ENCODE assay signal across 8 cellular contexts in the genomic region with DNA sequence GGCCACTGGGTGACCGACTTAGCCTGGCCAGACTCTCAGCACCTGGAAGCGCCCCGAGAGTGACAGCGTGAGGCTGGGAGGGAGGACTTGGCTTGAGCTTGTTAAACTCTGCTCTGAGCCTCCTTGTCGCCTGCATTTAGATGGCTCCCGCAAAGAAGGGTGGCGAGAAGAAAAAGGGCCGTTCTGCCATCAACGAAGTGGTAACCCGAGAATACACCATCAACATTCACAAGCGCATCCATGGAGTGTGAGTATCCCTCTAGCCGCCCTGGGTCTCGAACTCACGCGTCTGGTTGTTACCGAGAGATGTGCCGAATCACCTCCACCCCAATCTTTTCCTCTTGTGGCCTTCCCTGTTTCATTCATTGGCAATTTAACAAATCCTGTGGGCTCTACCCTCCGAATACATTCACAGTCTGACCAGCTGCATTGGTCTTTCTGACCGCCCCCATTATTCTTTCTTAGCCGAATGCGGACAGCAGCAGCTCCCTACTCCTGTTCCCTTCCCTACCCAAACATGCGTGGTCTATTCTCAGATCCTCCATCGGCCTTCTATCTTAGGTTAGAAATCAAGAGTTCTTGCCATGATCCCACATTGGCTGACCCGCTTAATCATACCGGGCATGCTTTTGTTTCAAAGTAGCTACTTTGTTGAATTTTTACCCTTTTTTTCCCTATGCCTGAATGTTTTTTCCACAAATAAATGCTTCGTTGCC. TPM values are rescaled to one million over a fixed set of nuclear protein-coding genes. Genes with fewer than 3 reads are reported as not detected.
DNase-seq lines count a peak whose midpoint lies in the region; ATAC-seq, FAIRE-seq and TF ChIP-seq lines count a peak whose summit lies in the region.

No MANE protein-coding gene starts in this region.

- no peak for FAIRE-seq in H54 (lab: Jason Lieb, UNC)

- peaks cover 15 to 45% (median 37%) of the 10 kb centered on the region in 4 donors for H3K4me1 ChIP-seq in esophagus muscularis mucosa

- DNase-seq in activated naive CD4-positive, alpha-beta T cell treated with anti-CD3 and anti-CD28 coated beads, Interleukin-2, amount 10 ng/mL, durations not matched to agents 7 days and 5 days: no peak
- no peak for DNase-seq in activated naive CD4-positive, alpha-beta T cell treated with anti-CD3 and anti-CD28 coated beads, Interleukin-2, amount 50 U/mL, for 16 hours
- no peak for DNase-seq in esophagus muscularis mucosa (ENCODE audit: extremely low spot score)
- DNase-seq in osteocyte (ENCODE audit: extremely low spot score, unreplicated experiment): no peak
- DNase-seq in mucosa of gallbladder (ENCODE audit: low spot score): no peak
- no peak for DNase-seq in H54 (ENCODE audit: insufficient read length, low spot score)

- no peaks in the 10 kb centered on the region for H3K27me3 ChIP-seq in esophagus muscularis mucosa

- intact Hi-C loops in esophagus muscularis mucosa (cut with DNase I): no loop called here

- TF ChIP-seq POLR2A in esophagus muscularis mucosa (IDR thresholded peaks at IDR 0.05; ENCODE audit: low read depth): no peak
- no peak for TF ChIP-seq POLR2A in H54 (IDR thresholded peaks at IDR 0.05; ENCODE audit: low read depth, low read length)

- peak overlapping the region; percentile 92 for H3K27ac Mint-ChIP-seq in activated naive CD4-positive, alpha-beta T cell treated with anti-CD3 and anti-CD28 coated beads, Interleukin-2, amount 10 ng/mL, durations not matched to agents 7 days and 5 days
- peak overlapping the region; percentile 97 for H3K27ac Mint-ChIP-seq in osteocyte (ENCODE audit: unreplicated experiment)

- H3K36me3 Mint-ChIP-seq in activated naive CD4-positive, alpha-beta T cell treated with anti-CD3 and anti-CD28 coated beads, Interleukin-2, amount 10 ng/mL, durations not matched to agents 7 days and 5 days: peaks cover 57% of the 10 kb centered on the region
- peaks cover 39% of the 10 kb centered on the region for H3K36me3 Mint-ChIP-seq in osteocyte (ENCODE audit: unreplicated experiment)

- peaks cover 15% of the 10 kb centered on the region for H3K27me3 Mint-ChIP-seq in activated naive CD4-positive, alpha-beta T cell treated with anti-CD3 and anti-CD28 coated beads, Interleukin-2, amount 10 ng/mL, durations not matched to agents 7 days and 5 days
- H3K27me3 Mint-ChIP-seq in osteocyte (ENCODE audit: unreplicated experiment): no peaks in the 10 kb centered on the region

- ATAC-seq in SK-N-SH treated with all-trans-retinoic acid at 6 μM for 48 hours: peak; percentile 9
- ATAC-seq in GM19324 (IDR thresholded peaks at IDR 0.05; ENCODE audit: low FRiP score, unreplicated experiment): no peak

- H3K4me1 Mint-ChIP-seq in activated naive CD4-positive, alpha-beta T cell treated with anti-CD3 and anti-CD28 coated beads, Interleukin-2, amount 10 ng/mL, durations not matched to agents 7 days and 5 days: peaks cover 51% of the 10 kb centered on the region
- H3K4me1 Mint-ChIP-seq in osteocyte (ENCODE audit: unreplicated experiment): peaks cover 37% of the 10 kb centered on the region

- H3K9me3 ChIP-seq in esophagus muscularis mucosa: no peaks in the 10 kb centered on the region

- peaks cover 39 to 46% (median 43%) of the 10 kb centered on the region in 4 donors for H3K36me3 ChIP-seq in esophagus muscularis mucosa

- peaks cover 4% of the 10 kb centered on the region for H3K9me3 Mint-ChIP-seq in activated naive CD4-positive, alpha-beta T cell treated with anti-CD3 and anti-CD28 coated beads, Interleukin-2, amount 10 ng/mL, durations not matched to agents 7 days and 5 days
- peaks cover 3% of the 10 kb centered on the region for H3K9me3 Mint-ChIP-seq in osteocyte (ENCODE audit: unreplicated experiment)

- CTCF ChIA-PET in activated naive CD4-positive, alpha-beta T cell treated with anti-CD3 and anti-CD28 coated beads, Interleukin-2, amount 10 ng/mL, durations not matched to agents 7 days and 5 days (lab: Charles Lee): interaction anchor here (0.5 to 2.0 kb wide), 6 partner anchors 10 to 408 kb away, joined by 3 to 13 read pairs (median 3); no protein-coding TSS in a partner anchor

- peak overlapping the region; percentile 96 for H3K4me3 Mint-ChIP-seq in activated naive CD4-positive, alpha-beta T cell treated with anti-CD3 and anti-CD28 coated beads, Interleukin-2, amount 10 ng/mL, durations not matched to agents 7 days and 5 days
- peak overlapping the region; percentile 91 for H3K4me3 Mint-ChIP-seq in osteocyte (ENCODE audit: unreplicated experiment)

- no peak for TF ChIP-seq EP300 in esophagus muscularis mucosa (IDR thresholded peaks at IDR 0.05)

- TF ChIP-seq CTCF in esophagus muscularis mucosa (IDR thresholded peaks at IDR 0.05) (no peak), osteocyte (IDR thresholded peaks at IDR 0.05) (no peak)

- 2% methylated on average over 26 of the region's 26 CpGs for WGBS in esophagus muscularis mucosa

- peak overlapping the region; percentile 84 to 89 (median 87) for H3K27ac ChIP-seq in esophagus muscularis mucosa (replicated peaks in 1 of 4)

- H3K4me3 ChIP-seq in esophagus muscularis mucosa: peak overlapping the region; percentile 68 to 86 (median 80)

TF ChIP-seq in SK-N-SH treated with all-trans-retinoic acid at 6 μM for 48 hours, 23 proteins besides CTCF, POLR2A, EP300 and RAD21:
- TF ChIP-seq ZFP30 (CRISPR knock-in tag; IDR thresholded peaks at IDR 0.05) (no peak), RARB (CRISPR knock-in tag; IDR thresholded peaks at IDR 0.05) (no peak), CREB5 (CRISPR knock-in tag; IDR thresholded peaks at IDR 0.05; ENCODE audit: low read depth) (no peak), CSDC2 (CRISPR knock-in tag; IDR thresholded peaks at IDR 0.05) (no peak), ZC3H10 (CRISPR knock-in tag; IDR thresholded peaks at IDR 0.05) (no peak)
- TF ChIP-seq, protein P1, sequence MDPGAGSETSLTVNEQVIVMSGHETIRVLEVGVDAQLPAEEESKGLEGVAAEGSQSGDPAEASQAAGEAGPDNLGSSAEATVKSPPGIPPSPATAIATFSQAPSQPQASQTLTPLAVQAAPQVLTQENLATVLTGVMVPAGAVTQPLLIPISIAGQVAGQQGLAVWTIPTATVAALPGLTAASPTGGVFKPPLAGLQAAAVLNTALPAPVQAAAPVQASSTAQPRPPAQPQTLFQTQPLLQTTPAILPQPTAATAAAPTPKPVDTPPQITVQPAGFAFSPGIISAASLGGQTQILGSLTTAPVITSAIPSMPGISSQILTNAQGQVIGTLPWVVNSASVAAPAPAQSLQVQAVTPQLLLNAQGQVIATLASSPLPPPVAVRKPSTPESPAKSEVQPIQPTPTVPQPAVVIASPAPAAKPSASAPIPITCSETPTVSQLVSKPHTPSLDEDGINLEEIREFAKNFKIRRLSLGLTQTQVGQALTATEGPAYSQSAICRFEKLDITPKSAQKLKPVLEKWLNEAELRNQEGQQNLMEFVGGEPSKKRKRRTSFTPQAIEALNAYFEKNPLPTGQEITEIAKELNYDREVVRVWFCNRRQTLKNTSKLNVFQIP (CRISPR knock-in tag; IDR thresholded peaks at IDR 0.05; ENCODE audit: borderline replicate concordance, low read depth): no peak
- TF ChIP-seq, protein P2, sequence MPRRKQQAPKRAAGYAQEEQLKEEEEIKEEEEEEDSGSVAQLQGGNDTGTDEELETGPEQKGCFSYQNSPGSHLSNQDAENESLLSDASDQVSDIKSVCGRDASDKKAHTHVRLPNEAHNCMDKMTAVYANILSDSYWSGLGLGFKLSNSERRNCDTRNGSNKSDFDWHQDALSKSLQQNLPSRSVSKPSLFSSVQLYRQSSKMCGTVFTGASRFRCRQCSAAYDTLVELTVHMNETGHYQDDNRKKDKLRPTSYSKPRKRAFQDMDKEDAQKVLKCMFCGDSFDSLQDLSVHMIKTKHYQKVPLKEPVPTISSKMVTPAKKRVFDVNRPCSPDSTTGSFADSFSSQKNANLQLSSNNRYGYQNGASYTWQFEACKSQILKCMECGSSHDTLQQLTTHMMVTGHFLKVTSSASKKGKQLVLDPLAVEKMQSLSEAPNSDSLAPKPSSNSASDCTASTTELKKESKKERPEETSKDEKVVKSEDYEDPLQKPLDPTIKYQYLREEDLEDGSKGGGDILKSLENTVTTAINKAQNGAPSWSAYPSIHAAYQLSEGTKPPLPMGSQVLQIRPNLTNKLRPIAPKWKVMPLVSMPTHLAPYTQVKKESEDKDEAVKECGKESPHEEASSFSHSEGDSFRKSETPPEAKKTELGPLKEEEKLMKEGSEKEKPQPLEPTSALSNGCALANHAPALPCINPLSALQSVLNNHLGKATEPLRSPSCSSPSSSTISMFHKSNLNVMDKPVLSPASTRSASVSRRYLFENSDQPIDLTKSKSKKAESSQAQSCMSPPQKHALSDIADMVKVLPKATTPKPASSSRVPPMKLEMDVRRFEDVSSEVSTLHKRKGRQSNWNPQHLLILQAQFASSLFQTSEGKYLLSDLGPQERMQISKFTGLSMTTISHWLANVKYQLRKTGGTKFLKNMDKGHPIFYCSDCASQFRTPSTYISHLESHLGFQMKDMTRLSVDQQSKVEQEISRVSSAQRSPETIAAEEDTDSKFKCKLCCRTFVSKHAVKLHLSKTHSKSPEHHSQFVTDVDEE (CRISPR knock-in tag; IDR thresholded peaks at IDR 0.05): no peak
TF ChIP-seq in SK-N-SH treated with all-trans-retinoic acid at 6 μM for 48 hours: peak in this region for 0.

RNA-seq across cellular contexts. Expression of gene RPL31, which starts 0.6 kb away (rescaled TPM):
- total RNA-seq in esophagus muscularis mucosa (1,000 to 10,000 TPM in 3 of 4 donors, 100 to 1,000 TPM in 1; 645 to 2,101 (median 1,206) TPM), osteocyte (1,335 and 1,348 TPM in 2 replicates), mucosa of gallbladder (966 TPM)
